In genomic region chr14:52013984-52014600, GRCh38 we compare ENCODE assay signal across 9 cellular contexts. TPM values are rescaled to one million over a fixed set of nuclear protein-coding genes. Genes with fewer than 3 reads are reported as not detected.
DNase-seq lines count a peak whose midpoint lies in the region; ATAC-seq, FAIRE-seq and TF ChIP-seq lines count a peak whose summit lies in the region.
"Had no signal": no experiment of that assay in that cellular context is flagged by ENCODE, and none has a peak within 500 bp of the region (broad histone marks: within the 10 kb centered on the region; RNA-seq: fewer than 3 reads in every experiment).

No MANE protein-coding gene starts in this region.

- no peak overlapping the region for H3K9ac ChIP-seq in K562 (ENCODE audit: insufficient read depth in 1 of 2, low read depth in 2 of 2, low read length in 2 of 2)

- H3K27ac ChIP-seq in HEK293 (ENCODE audit: extremely low read depth, low read depth, low read length) (no peak overlapping the region), K562 (ENCODE audit: extremely low read depth, low read depth, low read length) (no peak overlapping the region)

- POLR2A ChIA-PET in HEK293 (lab: Yijun Ruan, JAX) (interaction anchor here (0.8 kb wide), 1 partner anchor 538 kb away, joined by 3 read pairs; the partner anchor contains the start of genes GPR137C and TXNDC16), K562 (lab: Yijun Ruan, JAX) (interaction anchor here (0.9 to 1.2 kb wide), 2 partner anchors 14 to 29 kb away, joined by 3 to 4 read pairs; no protein-coding TSS in a partner anchor)

- 46% methylated on average over 5 of the region's 11 CpGs for WGBS in K562 (ENCODE audit: insufficient coverage, low coverage, missing lambda C conversion rate)

- TF ChIP-seq EP300 in K562 (IDR thresholded peaks at IDR 0.05; ENCODE audit: low read length), result no peak

- TF ChIP-seq RAD21 in K562 (CRISPR knock-in tag; conservative IDR thresholded peaks at IDR 0.05 in 1 of 2, IDR thresholded peaks at IDR 0.05 in 1 of 2), result no peak

- H3K79me2 ChIP-seq in K562 (ENCODE audit: control insufficient read depth, insufficient read depth, low read length), result no peaks in the 10 kb centered on the region

- no peaks in the 10 kb centered on the region for H4K20me1 ChIP-seq in K562 (replicated peaks; ENCODE audit: control insufficient read depth, insufficient read depth, low read length)

- peaks cover 4% of the 10 kb centered on the region for H3K36me3 Mint-ChIP-seq in Calu3 (ENCODE audit: insufficient read depth, unreplicated experiment)
- peaks cover 19% of the 10 kb centered on the region for H3K36me3 Mint-ChIP-seq in mesothelial cell of epicardium

- intact Hi-C loops in Calu3 (cut with micrococcal nuclease; ENCODE audit: unreplicated experiment), result no loop called here
- intact Hi-C loops in K562 (cut with micrococcal nuclease), result no loop called here

- H3K36me3 ChIP-seq in HEK293 (ENCODE audit: control insufficient read depth in 2 of 2, insufficient read depth in 1 of 2, low read length in 2 of 2) (peaks cover 17 to 38% of the 10 kb centered on the region in 2 experiments), K562 (ENCODE audit: control insufficient read depth, insufficient read depth, low read length) (peaks cover 24% of the 10 kb centered on the region; the same call in 1 of the 3 replicates)

- H2AFZ ChIP-seq in K562 (ENCODE audit: low read depth, low read length), result no peak overlapping the region

- H3K4me3 Mint-ChIP-seq in Calu3 (ENCODE audit: low read depth, unreplicated experiment) (no peak overlapping the region), mesothelial cell of epicardium (no peak overlapping the region)
- H3K4me3 Mint-ChIP-seq: activated naive CD8-positive, alpha-beta T cell had no signal

- in situ Hi-C loops in K562 (cut with MboI), result no loop called here

- ATAC-seq in K562 (peak; percentile 79), HG03460 (IDR thresholded peaks at IDR 0.05; ENCODE audit: unreplicated experiment) (no peak)

- H3K27ac Mint-ChIP-seq in Calu3 (ENCODE audit: unreplicated experiment) (no peak overlapping the region), mesothelial cell of epicardium (peak overlapping the region; percentile 40)
- H3K27ac Mint-ChIP-seq: activated naive CD8-positive, alpha-beta T cell had no signal

- no peak for TF ChIP-seq POLR2A in K562 (conservative IDR thresholded peaks at IDR 0.05)

- H3K4me3 ChIP-seq in HEK293 (ENCODE audit: low read depth, low read length), result no peak overlapping the region
- H3K4me3 ChIP-seq in K562, result no peak overlapping the region

- H3K4me1 ChIP-seq in HEK293 (ENCODE audit: control insufficient read depth, insufficient read depth, low read length), result no peaks in the 10 kb centered on the region
- H3K4me1 ChIP-seq in K562 (replicated peaks in 1 of 2; ENCODE audit: control insufficient read depth in 2 of 2, insufficient read depth in 2 of 2, low read length in 2 of 2), result no peaks in the 10 kb centered on the region; a peak in 2 of 5 replicates

- no peak overlapping the region for H3K4me2 ChIP-seq in K562 (ENCODE audit: insufficient read depth, low read length)

- H3K27me3 Mint-ChIP-seq in Calu3 (ENCODE audit: unreplicated experiment), result peaks cover 20% of the 10 kb centered on the region
- H3K27me3 Mint-ChIP-seq in mesothelial cell of epicardium (ENCODE audit: low read depth), result peaks cover 4% of the 10 kb centered on the region

- BruUV-seq in Calu3 (replicated peaks; lab: Mats Ljungman, UMichigan) (no TSS peak), K562 (replicated peaks; lab: Mats Ljungman, UMichigan) (no TSS peak)

- H3K4me1 Mint-ChIP-seq in Calu3 (ENCODE audit: low read depth, unreplicated experiment) (peaks cover 10% of the 10 kb centered on the region), mesothelial cell of epicardium (peaks cover 13% of the 10 kb centered on the region)

- H3K9me3 ChIP-seq in HEK293 (ENCODE audit: control insufficient read depth, insufficient read depth, low read depth, low read length) (no peaks in the 10 kb centered on the region), K562 (replicated peaks; ENCODE audit: control insufficient read depth, insufficient read depth, low read depth, low read length) (no peaks in the 10 kb centered on the region)

- no peaks in the 10 kb centered on the region for H3K9me1 ChIP-seq in K562 (ENCODE audit: control insufficient read depth, insufficient read depth, low read length)

- DNase-seq in Calu3 (peak; percentile 10), K562 (ENCODE audit: extremely low read depth in 1 of 4, low spot score in 3 of 4) (peak; percentile 11 to 33 (median 24)), mesothelial cell of epicardium (ENCODE audit: low spot score in 2 of 2, unreplicated experiment in 2 of 2) (no peak), NCI-H146 (lab: John Stamatoyannopoulos, UW) (no peak), GM19240 (ENCODE audit: insufficient read length, low spot score) (no peak)
- DNase-seq: SW 1271 had no signal

- H3K9me3 Mint-ChIP-seq in Calu3 (ENCODE audit: low read depth, unreplicated experiment), result no peaks in the 10 kb centered on the region
- H3K9me3 Mint-ChIP-seq in mesothelial cell of epicardium, result no peaks in the 10 kb centered on the region

- H3K27me3 ChIP-seq in K562 (ENCODE audit: control insufficient read depth in 2 of 2, insufficient read depth in 2 of 2, low read length in 2 of 2), result no peaks in the 10 kb centered on the region

- TF ChIP-seq CTCF in Calu3 (IDR thresholded peaks at IDR 0.05; ENCODE audit: unreplicated experiment) (no peak), HEK293 (tag by site-specific recombination; IDR thresholded peaks at IDR 0.05) (no peak), K562 (IDR thresholded peaks at IDR 0.05 in 2 of 3, conservative IDR thresholded peaks at IDR 0.05 in 1 of 3; ENCODE audit: insufficient read depth in 2 of 3, low read depth in 1 of 3, low read length in 3 of 3) (peak; percentile 29 to 46 (median 37); a peak in 3 of 6 replicates), mesothelial cell of epicardium (IDR thresholded peaks at IDR 0.05; ENCODE audit: unreplicated experiment) (peak; percentile 13)

- no peak for FAIRE-seq in K562 (lab: Jason Lieb, UNC)

- CTCF ChIA-PET in Calu3 (lab: Charles Lee) (no interaction called here), HEK293 (lab: Yijun Ruan, JAX) (interaction anchor here (0.6 to 1.8 kb wide), 4 partner anchors 9 to 424 kb away, joined by 3 to 7 read pairs (median 4); no protein-coding TSS in a partner anchor), K562 (lab: Yijun Ruan, JAX; ENCODE audit: low intra/inter-chr PET ratio) (no interaction called here)

RNA-seq across cellular contexts. Expression of gene RTRAF, which starts 24.7 kb away (rescaled TPM):
- total RNA-seq in Calu3 (2022), result 164 and 166 TPM in 2 replicates
- 19.3 and 32.5 TPM in 2 replicates for total RNA-seq in K562 (2011; cell fraction: chromatin; rRNA removed; ENCODE audit: low replicate concordance)
- total RNA-seq in K562 (2011; cell fraction: nucleolus; rRNA removed), result 15.8 and 19.7 TPM in 2 replicates
- 16.1 and 31.2 TPM in 2 replicates for total RNA-seq in K562 (2011; cell fraction: nucleoplasm; rRNA removed)
- total RNA-seq in K562 (2014; rRNA removed), result 127 and 155 TPM in 2 replicates
- 172 and 188 TPM in 2 replicates for total RNA-seq in K562 (2014; rRNA removed; fragmentation: Illumina TruSeq; extraction: Trizol)
- total RNA-seq in K562 (2015; rRNA removed; fragmentation: Illumina TruSeq; extraction: Trizol), result 185 and 204 TPM in 2 replicates
- 130 and 145 TPM in 2 replicates for total RNA-seq in K562 (2021)
- 172 and 204 TPM in 2 replicates for polyA plus RNA-seq in K562 (2011; rRNA removed)
- polyA plus RNA-seq in K562 (2011; cell fraction: cytosol; rRNA removed), result 14.3 and 47.4 TPM in 2 replicates
- 45.0 and 62.5 TPM in 2 replicates for polyA plus RNA-seq in K562 (2011; cell fraction: nucleus; rRNA removed)
- polyA plus RNA-seq in K562 (2012), result 158 and 174 TPM in 2 replicates
- 179 and 233 TPM in 2 replicates for polyA plus RNA-seq in K562 (2014; fragmentation: Illumina TruSeq; extraction: Trizol)
- 100 to 1,000 TPM; 140 to 150 TPM for polyA plus RNA-seq in K562 (2014; fragmentation: Nextera tagmentation; extraction: Ambion mirVana)
- polyA plus RNA-seq in K562 (2014; rRNA removed), result 126 and 182 TPM in 2 replicates
- 119 and 128 TPM in 2 replicates for polyA minus RNA-seq in K562 (2011; rRNA and poly(A)+ RNA removed)
- 105 and 114 TPM in 2 replicates for polyA minus RNA-seq in K562 (2011; cell fraction: cytosol; rRNA and poly(A)+ RNA removed)
- polyA minus RNA-seq in K562 (2011; cell fraction: nucleus; rRNA and poly(A)+ RNA removed), result 20.6 and 34.2 TPM in 2 replicates
- total RNA-seq in mesothelial cell of epicardium, result 183 to 197 TPM (median 193 TPM) in 3 replicates

RNA-seq across cellular contexts. Expression of gene NID2, which starts 54.8 kb away (rescaled TPM):
- not detected in 2 replicates for total RNA-seq in Calu3 (2022)
- 0.62 and 2.0 TPM in 2 replicates for total RNA-seq in K562 (2011; cell fraction: chromatin; rRNA removed; ENCODE audit: low replicate concordance)
- total RNA-seq in K562 (2011; cell fraction: nucleolus; rRNA removed), result 0.13 TPM in 1 of 2 replicates, not detected in the other
- 0.69 TPM in 1 of 2 replicates, not detected in the other for total RNA-seq in K562 (2011; cell fraction: nucleoplasm; rRNA removed)
- not detected in 2 replicates for total RNA-seq in K562 (2014; rRNA removed)
- total RNA-seq in K562 (2014; rRNA removed; fragmentation: Illumina TruSeq; extraction: Trizol), result 0.22 and 0.45 TPM in 2 replicates
- 0.11 TPM in 1 of 2 replicates, not detected in the other for total RNA-seq in K562 (2015; rRNA removed; fragmentation: Illumina TruSeq; extraction: Trizol)
- 0.09 and 0.22 TPM in 2 replicates for total RNA-seq in K562 (2021)
- 0.04 TPM in 1 of 2 replicates, not detected in the other for polyA plus RNA-seq in K562 (2011; rRNA removed)
- 0.07 TPM in 1 of 2 replicates, not detected in the other for polyA plus RNA-seq in K562 (2011; cell fraction: cytosol; rRNA removed)
- polyA plus RNA-seq in K562 (2011; cell fraction: nucleus; rRNA removed), result 0.17 and 0.30 TPM in 2 replicates
- polyA plus RNA-seq in K562 (2012), result 0.29 TPM in 1 of 2 replicates, not detected in the other
- 0.45 TPM in 1 of 2 replicates, not detected in the other for polyA plus RNA-seq in K562 (2014; fragmentation: Illumina TruSeq; extraction: Trizol)
- polyA plus RNA-seq in K562 (2014; fragmentation: Nextera tagmentation; extraction: Ambion mirVana), result under 1 TPM; 0.10 to 0.29 TPM
- polyA plus RNA-seq in K562 (2014; rRNA removed), result not detected in 2 replicates
- polyA minus RNA-seq in K562 (2011; rRNA and poly(A)+ RNA removed), result not detected in 2 replicates
- polyA minus RNA-seq in K562 (2011; cell fraction: cytosol; rRNA and poly(A)+ RNA removed), result not detected in 2 replicates
- 0.27 TPM in 1 of 2 replicates, not detected in the other for polyA minus RNA-seq in K562 (2011; cell fraction: nucleus; rRNA and poly(A)+ RNA removed)
- total RNA-seq in mesothelial cell of epicardium, result 103 to 124 TPM (median 120 TPM) in 3 replicates

Comparison
In these comparisons a context has a peak if more than half of its experiments do, and no peak if none do; other contexts are left out.
1. DNase-seq: peak in Calu3 (single experiment) and K562 (4 of 4); none in mesothelial cell of epicardium (0 of 2), NCI-H146 (single experiment) and GM19240 (single experiment).
2. CTCF ChIP-seq: peak in K562 (3 of 3) and mesothelial cell of epicardium (single experiment); none in Calu3 (single experiment) and HEK293 (single experiment).
3. RNA of gene NID2, which starts 54.8 kb away (total RNA-seq): 103 to 124 TPM in mesothelial cell of epicardium; not detected in Calu3 and 0.09 to 2.0 TPM in K562; every median in the first group is over 10 times any median in the second.